ENCODE assay signal across 8 cellular contexts in genomic region chr19:44796701-44797115, GRCh38. TPM values are rescaled to one million over a fixed set of nuclear protein-coding genes. Genes with fewer than 3 reads are reported as not detected.
DNase-seq lines count a peak whose midpoint lies in the region; ATAC-seq lines count a peak whose summit lies in the region.

No MANE protein-coding gene starts in this region.

- H3K27ac Mint-ChIP-seq in naive B cell = peak overlapping the region in 1 of 6 donors; percentile 68

- H3K27me3 Mint-ChIP-seq in naive B cell = no peaks in the 10 kb centered on the region

- H3K4me3 Mint-ChIP-seq in naive B cell = peak overlapping the region in 5 of 8 donors; percentile 30 to 82 (median 74)

- no peaks in the 10 kb centered on the region for H3K9me3 Mint-ChIP-seq in naive B cell

- H3K27ac ChIP-seq in cingulate gyrus (ENCODE audit: low read depth, low read length) = peak overlapping the region; percentile 29

- DNase-seq in DMS53 treated with DMSO at 0.1 percent for 48 hours (lab: John Stamatoyannopoulos, UW; ENCODE audit: unreplicated experiment) (peak; percentile 69), NCI-H2107 treated with DMSO at 0.1 percent for 48 hours (lab: John Stamatoyannopoulos, UW; ENCODE audit: unreplicated experiment) (peak; percentile 61), naive B cell (no peak), NAMALWA (ENCODE audit: low spot score) (no peak), AG20443 (ENCODE audit: low spot score) (no peak)

- H3K36me3 Mint-ChIP-seq in naive B cell = no peaks in the 10 kb centered on the region

- ATAC-seq in naive B cell (ENCODE audit: low read depth in 2 of 2) (no peak), HG03460 (IDR thresholded peaks at IDR 0.05; ENCODE audit: unreplicated experiment) (no peak)
- ATAC-seq in activated CD4-positive, CD25-positive, alpha-beta regulatory T cell treated with anti-CD3 and anti-CD28 coated beads, Interleukin-2, amount 50 U/mL, for 24 hours = no peak

- H3K4me1 Mint-ChIP-seq in naive B cell = peaks cover 26 to 35% (median 28%) of the 10 kb centered on the region in 3 donors

RNA-seq across cellular contexts. Expression of gene BCAM, which starts 12.2 kb away (rescaled TPM):
- not detected for polyA plus RNA-seq in naive B cell (ENCODE audit: low read depth in 6 of 6)

RNA-seq across cellular contexts. Expression of gene CBLC, which starts 19.0 kb away (rescaled TPM):
- not detected for polyA plus RNA-seq in naive B cell (ENCODE audit: low read depth in 6 of 6)

RNA-seq across cellular contexts. Expression of gene BCL3, which starts 48.2 kb away (rescaled TPM):
- polyA plus RNA-seq in naive B cell (ENCODE audit: low read depth in 6 of 6) = 10 to 100 TPM in 5 of 6 donors, 1 to 10 TPM in 1; 8.2 to 17.4 (median 14.1) TPM

RNA-seq across cellular contexts. Expression of gene NECTIN2, which starts 49.4 kb away (rescaled TPM):
- not detected for polyA plus RNA-seq in naive B cell (ENCODE audit: low read depth in 6 of 6)

Comparison
In these comparisons a context has a peak if more than half of its experiments do, and no peak if none do; other contexts are left out.
1. DNase-seq: peak in DMS53 treated with DMSO at 0.1 percent for 48 hours (single experiment) and NCI-H2107 treated with DMSO at 0.1 percent for 48 hours (single experiment); none in naive B cell (single experiment), NAMALWA (single experiment) and AG20443 (single experiment).